ENCODE assay signal across 17 cellular contexts in the genomic region with DNA sequence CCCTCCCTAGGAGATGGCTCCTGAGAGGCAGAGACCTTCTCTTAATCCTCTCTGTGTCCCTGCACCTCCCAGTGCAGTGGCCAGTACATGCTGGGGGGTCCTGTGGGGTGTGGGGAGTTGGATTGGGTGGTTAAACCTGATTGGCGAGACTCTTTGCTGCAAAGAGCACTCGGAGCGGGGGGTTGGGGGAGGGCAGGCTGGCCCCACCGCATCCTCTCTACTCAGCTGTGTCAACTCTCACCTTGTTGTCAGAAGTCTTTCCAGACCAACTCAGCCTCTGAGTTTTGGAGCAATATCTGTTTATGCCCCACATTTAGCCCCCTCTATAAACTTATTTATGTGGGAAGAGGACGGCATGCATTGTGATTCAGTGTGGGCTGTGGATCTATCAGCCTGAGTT. TPM values are rescaled to one million over a fixed set of nuclear protein-coding genes. Genes with fewer than 3 reads are reported as not detected.
DNase-seq lines count a peak whose midpoint lies in the region; ATAC-seq and TF ChIP-seq lines count a peak whose summit lies in the region.
"Had no signal": no experiment of that assay in that cellular context is flagged by ENCODE, and none has a peak within 500 bp of the region (broad histone marks: within the 10 kb centered on the region; RNA-seq: fewer than 3 reads in every experiment).

No MANE protein-coding gene starts in this region.

- no peaks in the 10 kb centered on the region for H3K36me3 Mint-ChIP-seq in activated T-cell treated with anti-CD3 and anti-CD28 coated beads, Interleukin-2, amount 50 U/mL, for 72 hours (ENCODE audit: insufficient read depth in 2 of 2)
- H3K36me3 Mint-ChIP-seq in immature natural killer cell: no peaks in the 10 kb centered on the region
- H3K36me3 Mint-ChIP-seq: neural progenitor cell had no signal

- no peaks in the 10 kb centered on the region for H3K27me3 Mint-ChIP-seq in activated T-cell treated with anti-CD3 and anti-CD28 coated beads, Interleukin-2, amount 50 U/mL, for 72 hours (ENCODE audit: low read depth)
- peaks cover 2 to 5% (median 3%) of the 10 kb centered on the region in 3 donors for H3K27me3 Mint-ChIP-seq in immature natural killer cell (ENCODE audit: low read depth in 3 of 3)

- 35 to 48% methylated on average over 5 of the region's 5 CpGs for WGBS in thyroid gland, 2 donors
- 50% methylated on average over 5 of the region's 5 CpGs for WGBS in suprapubic skin

- H3K4me3 ChIP-seq in thyroid gland (replicated peaks in 1 of 3) (no peak overlapping the region), suprapubic skin (no peak overlapping the region)
- H3K4me3 ChIP-seq: A549, neural progenitor cell, vagina had no signal

- H3K4me1 ChIP-seq in thyroid gland (peaks cover 10 to 21% of the 10 kb centered on the region in 2 donors), suprapubic skin (peaks cover 4% of the 10 kb centered on the region)
- H3K4me1 ChIP-seq: A549, neural progenitor cell had no signal

- no peaks in the 10 kb centered on the region for H3K9me3 ChIP-seq in thyroid gland
- H3K9me3 ChIP-seq in suprapubic skin: no peaks in the 10 kb centered on the region
- H3K9me3 ChIP-seq: A549, vagina had no signal

- TF ChIP-seq CTCF in thyroid gland (IDR thresholded peaks at IDR 0.05) (no peak), suprapubic skin (IDR thresholded peaks at IDR 0.05) (no peak)

- peak overlapping the region; percentile 74 to 76 for H3K4me3 Mint-ChIP-seq in activated T-cell treated with anti-CD3 and anti-CD28 coated beads, Interleukin-2, amount 50 U/mL, for 72 hours
- H3K4me3 Mint-ChIP-seq in immature natural killer cell: peak overlapping the region; percentile 66 to 79 (median 76)
- H3K4me3 Mint-ChIP-seq: neural progenitor cell had no signal

- TF ChIP-seq POLR2A in thyroid gland (IDR thresholded peaks at IDR 0.05): no peak
- no peak for TF ChIP-seq POLR2A in suprapubic skin (IDR thresholded peaks at IDR 0.05)

- intact Hi-C loops in thyroid gland (cut with DNase I): no loop called here
- intact Hi-C loops in left ventricle myocardium superior (cut with micrococcal nuclease): no loop called here

- DNase-seq in activated T-cell treated with anti-CD3 and anti-CD28 coated beads for 1 hour (ENCODE audit: low read depth) (peak; percentile 49), activated T-cell treated with anti-CD3 and anti-CD28 coated beads for 4 hours (no peak), immature natural killer cell (peak in 1 of 3 donors; percentile 61), thyroid gland (peak; percentile 44 to 65), left ventricle myocardium superior (no peak), suprapubic skin (ENCODE audit: low spot score in 2 of 2) (no peak), kidney tubule cell (ENCODE audit: low spot score) (no peak)
- peak; percentile 66 for DNase-seq in activated T-cell treated with anti-CD3 and anti-CD28 coated beads, Interleukin-2, amount 50 U/mL, for 72 hours
- DNase-seq: hypothalamus, NCI-H2081 treated with DMSO at 0.1 percent for 48 hours, NCI-H82 had no signal

- H3K9me3 Mint-ChIP-seq in activated T-cell treated with anti-CD3 and anti-CD28 coated beads, Interleukin-2, amount 50 U/mL, for 72 hours: no peaks in the 10 kb centered on the region
- no peaks in the 10 kb centered on the region for H3K9me3 Mint-ChIP-seq in immature natural killer cell
- H3K9me3 Mint-ChIP-seq: neural progenitor cell had no signal

- H3K27ac Mint-ChIP-seq in activated T-cell treated with anti-CD3 and anti-CD28 coated beads, Interleukin-2, amount 50 U/mL, for 72 hours: peak overlapping the region; percentile 71
- peak overlapping the region; percentile 85 to 95 (median 94) for H3K27ac Mint-ChIP-seq in immature natural killer cell
- H3K27ac Mint-ChIP-seq: neural progenitor cell had no signal

- no peaks in the 10 kb centered on the region for H3K36me3 ChIP-seq in thyroid gland
- no peaks in the 10 kb centered on the region for H3K36me3 ChIP-seq in suprapubic skin
- H3K36me3 ChIP-seq: neural progenitor cell, vagina had no signal

- ATAC-seq in activated T-cell treated with anti-CD3 and anti-CD28 coated beads, Interleukin-2, amount 50 U/mL, for 72 hours (replicated peaks in 1 of 2): peak; percentile 26 to 34
- ATAC-seq in left ventricle myocardium superior: no peak

- H3K27ac ChIP-seq in thyroid gland (peak overlapping the region in 1 of 3 donors; percentile 57), suprapubic skin (no peak overlapping the region)
- H3K27ac ChIP-seq: A549, neural progenitor cell, vagina had no signal

- H3K27me3 ChIP-seq in thyroid gland: no peaks in the 10 kb centered on the region
- no peaks in the 10 kb centered on the region for H3K27me3 ChIP-seq in suprapubic skin
- H3K27me3 ChIP-seq: neural progenitor cell, vagina had no signal

- H3K4me1 Mint-ChIP-seq in activated T-cell treated with anti-CD3 and anti-CD28 coated beads, Interleukin-2, amount 50 U/mL, for 72 hours (ENCODE audit: low read depth): peaks cover 99% of the 10 kb centered on the region
- peaks cover 38 to 48% of the 10 kb centered on the region in 2 donors for H3K4me1 Mint-ChIP-seq in immature natural killer cell
- H3K4me1 Mint-ChIP-seq: neural progenitor cell had no signal

- TF ChIP-seq EP300 in suprapubic skin (IDR thresholded peaks at IDR 0.05): no peak

RNA-seq across cellular contexts. Expression of a gene that starts 40.0 kb away (rescaled TPM):
- 100 to 1,000 TPM in 1 of 2 donors, 10 to 100 TPM in 1; 98.1 to 114 TPM for total RNA-seq in activated T-cell treated with anti-CD3 and anti-CD28 coated beads, Interleukin-2, amount 50 U/mL, for 72 hours
- 100 to 1,000 TPM; 196 to 261 (median 223) TPM for polyA plus RNA-seq in immature natural killer cell
- total RNA-seq in thyroid gland (100 to 1,000 TPM in 3 of 4 donors, 10 to 100 TPM in 1; 82.1 to 125 (median 108) TPM), left ventricle myocardium superior (59.8 TPM), suprapubic skin (100 to 1,000 TPM in 1 of 4 donors, 10 to 100 TPM in 3; 65.5 to 104 (median 75.9) TPM)

RNA-seq across cellular contexts. Expression of a gene that starts 42.4 kb away (rescaled TPM):
- 100 to 1,000 TPM; 311 to 371 TPM for total RNA-seq in activated T-cell treated with anti-CD3 and anti-CD28 coated beads, Interleukin-2, amount 50 U/mL, for 72 hours
- 10 to 100 TPM; 29.6 to 50.9 (median 43.2) TPM for polyA plus RNA-seq in immature natural killer cell
- total RNA-seq in thyroid gland: 1 to 10 TPM in 1 of 4 donors, under 1 TPM in 2, not detected in 1; 0.27 to 1.6 (median 0.93) TPM
- total RNA-seq in left ventricle myocardium superior: 0.22 TPM
- total RNA-seq in suprapubic skin: 1 to 10 TPM in 1 of 4 donors, not detected in 3; 1.2 TPM
- total RNA-seq: MCF 10A, vagina had no signal

RNA-seq across cellular contexts. Expression of a gene that starts 57.3 kb away (rescaled TPM):
- not detected for total RNA-seq in activated T-cell treated with anti-CD3 and anti-CD28 coated beads, Interleukin-2, amount 50 U/mL, for 72 hours
- polyA plus RNA-seq in immature natural killer cell: not detected
- total RNA-seq in thyroid gland (1 to 10 TPM in 3 of 4 donors, under 1 TPM in 1; 0.50 to 5.7 (median 2.3) TPM), left ventricle myocardium superior (not detected), suprapubic skin (under 1 TPM in 1 of 4 donors, not detected in 3; 0.26 TPM)
- total RNA-seq: HT1080, vagina had no signal
- polyA plus RNA-seq: fibroblast of lung had no signal

Comparison
In these comparisons a context has a peak if more than half of its experiments do, and no peak if none do; other contexts are left out.
1. DNase-seq: peak in activated T-cell treated with anti-CD3 and anti-CD28 coated beads for 1 hour (single experiment), activated T-cell treated with anti-CD3 and anti-CD28 coated beads, Interleukin-2, amount 50 U/mL, for 72 hours (2 of 2) and thyroid gland (2 of 2); none in activated T-cell treated with anti-CD3 and anti-CD28 coated beads for 4 hours (single experiment), left ventricle myocardium superior (single experiment), suprapubic skin (0 of 2) and kidney tubule cell (single experiment).
2. RNA of a gene that starts 42.4 kb away (total RNA-seq): 311 to 371 TPM in activated T-cell treated with anti-CD3 and anti-CD28 coated beads, Interleukin-2, amount 50 U/mL, for 72 hours; 0.27 to 1.6 TPM in thyroid gland, 0.22 TPM in left ventricle myocardium superior (single experiment) and 1.2 TPM in suprapubic skin; every median in the first group is over 100 times any median in the second.